ENCODE assay signal across 35 cellular contexts in the genomic region with DNA sequence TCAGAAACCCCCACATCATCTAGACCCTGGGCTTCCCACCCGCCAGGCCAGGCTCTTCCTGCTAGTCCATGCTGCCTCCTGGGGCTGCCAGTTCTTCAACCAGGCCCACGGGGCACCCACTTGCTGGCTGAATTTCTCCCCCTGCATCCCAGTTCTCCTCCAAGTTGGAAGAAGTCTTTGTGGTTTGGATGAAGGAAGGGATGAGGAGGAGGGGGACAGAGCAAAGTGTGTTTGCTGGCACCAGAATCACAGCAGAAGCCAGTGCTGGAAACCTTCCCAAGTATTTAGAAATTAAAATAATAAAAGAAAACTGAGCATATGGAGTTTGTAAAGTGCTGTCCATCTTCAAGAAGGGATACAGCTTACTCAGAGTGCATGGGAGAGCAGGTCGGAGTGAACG. TPM values are rescaled to one million over a fixed set of nuclear protein-coding genes. Genes with fewer than 3 reads are reported as not detected.
"Had no signal": no experiment of that assay in that cellular context is flagged by ENCODE, and none has a peak within 500 bp of the region (broad histone marks: within the 10 kb centered on the region; RNA-seq: fewer than 3 reads in every experiment).

No MANE protein-coding gene starts in this region.

- H3K27me3 ChIP-seq: foreskin keratinocyte had no signal

- H3K9me3 ChIP-seq: adrenal gland, body of pancreas, esophagus squamous epithelium, gastrocnemius medialis, heart left ventricle had no signal

- ATAC-seq: activated CD4-positive, CD25-positive, alpha-beta regulatory T cell treated with anti-CD3 and anti-CD28 coated beads, Interleukin-2, amount 50 U/mL, for 24 hours; activated CD8-positive, alpha-beta memory T cell treated with anti-CD3 and anti-CD28 coated beads, Interleukin-2, amount 10 ng/mL, durations not matched to agents 7 days and 5 days; activated CD8-positive, alpha-beta T cell treated with anti-CD3 and anti-CD28 coated beads for 36 hours; activated naive CD8-positive, alpha-beta T cell treated with anti-CD3 and anti-CD28 coated beads, Interleukin-2, amount 50 U/mL, for 24 hours; body of pancreas; foreskin keratinocyte; gastrocnemius medialis; heart left ventricle; T-helper 17 cell had no signal

- H3K4me1 ChIP-seq: adrenal gland, body of pancreas, esophagus squamous epithelium, gastrocnemius medialis, heart left ventricle had no signal

- H3K4me3 ChIP-seq: adrenal gland, body of pancreas, esophagus squamous epithelium, gastrocnemius medialis, heart left ventricle had no signal

- H3K4me3 Mint-ChIP-seq: activated B cell treated with CpG ODN at 0.5 μM for 24 hours; activated CD8-positive, alpha-beta memory T cell treated with anti-CD3 and anti-CD28 coated beads, Interleukin-2, amount 10 ng/mL, durations not matched to agents 7 days and 5 days; activated CD8-positive, alpha-beta T cell treated with anti-CD3 and anti-CD28 coated beads for 36 hours; activated naive CD4-positive, alpha-beta T cell treated with anti-CD3 and anti-CD28 coated beads for 36 hours; activated naive CD4-positive, alpha-beta T cell treated with anti-CD3 and anti-CD28 coated beads, Interleukin-2, amount 50 U/mL, for 24 hours; activated naive CD8-positive, alpha-beta T cell treated with anti-CD3 and anti-CD28 coated beads for 36 hours; activated naive CD8-positive, alpha-beta T cell treated with anti-CD3 and anti-CD28 coated beads, Interleukin-2, amount 50 U/mL, for 24 hours; activated T-helper 1 cell treated with anti-CD3 and anti-CD28 coated beads, Interleukin-12 subunit alpha, Interleukin-12 subunit beta, Interleukin-2, Interleukin-4 antibody, amounts not matched to agents 30 ng/mL and 10 ng/mL and 1 ng/mL, durations not matched to agents 14 hours and 24 hours and 36 hours; T-helper 17 cell; T-helper 2 cell treated with Interferon-gamma antibody and Interleukin-4, amounts not matched to agents 5 μg/mL and 100 μg/mL, for 36 hours had no signal

- H3K4me1 Mint-ChIP-seq: activated B cell treated with CpG ODN at 0.5 μM for 24 hours; activated CD8-positive, alpha-beta memory T cell treated with anti-CD3 and anti-CD28 coated beads, Interleukin-2, amount 10 ng/mL, durations not matched to agents 7 days and 5 days; activated naive CD4-positive, alpha-beta T cell treated with anti-CD3 and anti-CD28 coated beads, Interleukin-2, amount 50 U/mL, for 24 hours; activated naive CD8-positive, alpha-beta T cell treated with anti-CD3 and anti-CD28 coated beads, Interleukin-2, amount 50 U/mL, for 24 hours had no signal

- H3K36me3 ChIP-seq: adrenal gland, esophagus squamous epithelium, gastrocnemius medialis, heart left ventricle, WERI-Rb-1 had no signal

- H3K36me3 Mint-ChIP-seq: activated CD8-positive, alpha-beta memory T cell treated with anti-CD3 and anti-CD28 coated beads, Interleukin-2, amount 10 ng/mL, durations not matched to agents 7 days and 5 days; activated naive CD4-positive, alpha-beta T cell treated with anti-CD3 and anti-CD28 coated beads, Interleukin-2, amount 50 U/mL, for 24 hours; activated naive CD8-positive, alpha-beta T cell treated with anti-CD3 and anti-CD28 coated beads for 36 hours had no signal

- H3K27ac Mint-ChIP-seq: activated B cell treated with CpG ODN at 0.5 μM for 24 hours; activated CD8-positive, alpha-beta memory T cell treated with anti-CD3 and anti-CD28 coated beads, Interleukin-2, amount 10 ng/mL, durations not matched to agents 7 days and 5 days; activated CD8-positive, alpha-beta T cell treated with anti-CD3 and anti-CD28 coated beads for 36 hours; activated naive CD4-positive, alpha-beta T cell treated with anti-CD3 and anti-CD28 coated beads for 36 hours; activated naive CD4-positive, alpha-beta T cell treated with anti-CD3 and anti-CD28 coated beads, Interleukin-2, amount 50 U/mL, for 24 hours; activated naive CD8-positive, alpha-beta T cell treated with anti-CD3 and anti-CD28 coated beads for 36 hours; activated naive CD8-positive, alpha-beta T cell treated with anti-CD3 and anti-CD28 coated beads, Interleukin-2, amount 50 U/mL, for 24 hours; activated T-helper 1 cell treated with anti-CD3 and anti-CD28 coated beads, Interleukin-12 subunit alpha, Interleukin-12 subunit beta, Interleukin-2, Interleukin-4 antibody, amounts not matched to agents 30 ng/mL and 10 ng/mL and 1 ng/mL, durations not matched to agents 14 hours and 24 hours and 36 hours; activated T-helper 2 cell treated with anti-CD3 and anti-CD28 coated beads, Interferon-gamma antibody, Interleukin-2, Interleukin-4, amounts not matched to agents 10 μg/mL and 5 μg/mL and 100 μg/mL, durations not matched to agents 14 hours and 24 hours and 36 hours; T-helper 17 cell; T-helper 2 cell treated with Interferon-gamma antibody and Interleukin-4, amounts not matched to agents 5 μg/mL and 100 μg/mL, for 36 hours had no signal

- H3K27ac ChIP-seq: adrenal gland, body of pancreas, epithelial cell of prostate, esophagus squamous epithelium, foreskin keratinocyte, gastrocnemius medialis, heart left ventricle, WERI-Rb-1 had no signal

- DNase-seq: activated B cell treated with CpG ODN at 0.5 μM for 24 hours; activated CD4-positive, alpha-beta T cell treated with anti-CD3 and anti-CD28 coated beads for 48 hours; activated CD4-positive, alpha-beta T cell treated with anti-CD3 and anti-CD28 coated beads, Interleukin-2, amount 50 U/mL, for 1 hour; activated CD4-positive, alpha-beta T cell treated with anti-CD3 and anti-CD28 coated beads, Interleukin-2, amount 50 U/mL, for 48 hours; activated CD8-positive, alpha-beta memory T cell treated with anti-CD3 and anti-CD28 coated beads, Interleukin-2, amount 10 ng/mL, durations not matched to agents 7 days and 5 days; activated CD8-positive, alpha-beta memory T cell treated with anti-CD3 and anti-CD28 coated beads, Interleukin-2, amount 50 U/mL, for 4 hours; activated CD8-positive, alpha-beta T cell treated with anti-CD3 and anti-CD28 coated beads for 36 hours; activated effector memory CD4-positive, alpha-beta T cell treated with anti-CD3 and anti-CD28 coated beads, Interleukin-2, amount 50 U/mL, for 16 hours; activated naive CD4-positive, alpha-beta T cell treated with anti-CD3 and anti-CD28 coated beads for 36 hours; activated naive CD8-positive, alpha-beta T cell treated with anti-CD3 and anti-CD28 coated beads for 36 hours; activated naive CD8-positive, alpha-beta T cell treated with anti-CD3 and anti-CD28 coated beads, Interleukin-2, amount 50 U/mL, for 24 hours; activated T-cell treated with anti-CD3 and anti-CD28 coated beads, Interleukin-2, amount 50 U/mL, for 1 hour; activated T-cell treated with anti-CD3 and anti-CD28 coated beads, Interleukin-2, amount 50 U/mL, for 48 hours; adrenal gland; amygdala; aorta; body of pancreas; caudate nucleus; effector CD8-positive, alpha-beta T cell; esophagus squamous epithelium; foreskin keratinocyte; gastrocnemius medialis; glutamatergic neuron; heart left ventricle; T-helper 17 cell; T1000; WERI-Rb-1 had no signal

- H3K9me3 Mint-ChIP-seq: activated B cell treated with CpG ODN at 0.5 μM for 24 hours; activated CD8-positive, alpha-beta T cell treated with anti-CD3 and anti-CD28 coated beads for 36 hours; activated naive CD4-positive, alpha-beta T cell treated with anti-CD3 and anti-CD28 coated beads for 36 hours; activated naive CD4-positive, alpha-beta T cell treated with anti-CD3 and anti-CD28 coated beads, Interleukin-2, amount 50 U/mL, for 24 hours; activated naive CD8-positive, alpha-beta T cell treated with anti-CD3 and anti-CD28 coated beads for 36 hours; activated naive CD8-positive, alpha-beta T cell treated with anti-CD3 and anti-CD28 coated beads, Interleukin-2, amount 50 U/mL, for 24 hours; activated T-helper 1 cell treated with anti-CD3 and anti-CD28 coated beads, Interleukin-12 subunit alpha, Interleukin-12 subunit beta, Interleukin-2, Interleukin-4 antibody, amounts not matched to agents 30 ng/mL and 10 ng/mL and 1 ng/mL, durations not matched to agents 14 hours and 24 hours and 36 hours; activated T-helper 2 cell treated with anti-CD3 and anti-CD28 coated beads, Interferon-gamma antibody, Interleukin-2, Interleukin-4, amounts not matched to agents 10 μg/mL and 5 μg/mL and 100 μg/mL, durations not matched to agents 14 hours and 24 hours and 36 hours; T-helper 2 cell treated with Interferon-gamma antibody and Interleukin-4, amounts not matched to agents 5 μg/mL and 100 μg/mL, for 36 hours had no signal

RNA-seq across cellular contexts. Expression of gene UNC5A, which starts 19.4 kb away (rescaled TPM):
- total RNA-seq: activated B cell treated with CpG ODN at 0.5 μM for 24 hours; activated CD8-positive, alpha-beta memory T cell treated with anti-CD3 and anti-CD28 coated beads for 36 hours; activated CD8-positive, alpha-beta memory T cell treated with anti-CD3 and anti-CD28 coated beads, Interleukin-2, amount 10 ng/mL, durations not matched to agents 7 days and 5 days; activated CD8-positive, alpha-beta T cell treated with anti-CD3 and anti-CD28 coated beads for 36 hours; activated naive CD4-positive, alpha-beta T cell treated with anti-CD3 and anti-CD28 coated beads for 36 hours; activated naive CD8-positive, alpha-beta T cell treated with anti-CD3 and anti-CD28 coated beads for 36 hours; activated T-helper 1 cell treated with anti-CD3 and anti-CD28 coated beads, Interleukin-12 subunit alpha, Interleukin-12 subunit beta, Interleukin-2, Interleukin-4 antibody, amounts not matched to agents 30 ng/mL and 10 ng/mL and 1 ng/mL, durations not matched to agents 14 hours and 24 hours and 36 hours; activated T-helper 2 cell treated with anti-CD3 and anti-CD28 coated beads, Interferon-gamma antibody, Interleukin-2, Interleukin-4, amounts not matched to agents 10 μg/mL and 5 μg/mL and 100 μg/mL, durations not matched to agents 14 hours and 24 hours and 36 hours; aorta; fibroblast of lung; T-helper 17 cell had no signal
